Comparison of ENCODE assay signal across 14 cellular contexts in genomic region chr4:8019396-8020365, GRCh38.
A peak's percentile ranks its signal among the peaks of the same experiment; 100 is the strongest.
DNase-seq lines count a peak whose midpoint lies in the region; ATAC-seq and TF ChIP-seq lines count a peak whose summit lies in the region.
"Had no signal": no experiment of that assay in that cellular context is flagged by ENCODE, and none has a peak within 500 bp of the region (broad histone marks: within the 10 kb centered on the region; RNA-seq: fewer than 3 reads in every experiment).

No MANE protein-coding gene starts in this region.

- no peak overlapping the region for H3K4me3 ChIP-seq in mammary epithelial cell (replicated peaks in 1 of 3; ENCODE audit: insufficient read depth in 1 of 3, low read depth in 2 of 3, low read length in 3 of 3)
- no peak overlapping the region for H3K4me3 ChIP-seq in lower lobe of right lung
- no peak overlapping the region for H3K4me3 ChIP-seq in transverse colon
- H3K4me3 ChIP-seq in GM23338: no peak overlapping the region
- H3K4me3 ChIP-seq: ovary had no signal

- H3K9me3 Mint-ChIP-seq in GM23338: no peaks in the 10 kb centered on the region

- H3K27ac Mint-ChIP-seq in GM23338: no peak overlapping the region; the same call in 1 of the 2 replicates

- H3K9me3 ChIP-seq in mammary epithelial cell (replicated peaks; ENCODE audit: insufficient read depth, low read length): no peaks in the 10 kb centered on the region
- no peaks in the 10 kb centered on the region for H3K9me3 ChIP-seq in lower lobe of right lung
- no peaks in the 10 kb centered on the region for H3K9me3 ChIP-seq in transverse colon
- H3K9me3 ChIP-seq: ovary had no signal

- TF ChIP-seq CTCF in mammary epithelial cell (conservative IDR thresholded peaks at IDR 0.05 in 1 of 2, IDR thresholded peaks at IDR 0.05 in 1 of 2; ENCODE audit: extremely low read depth in 1 of 2, insufficient read depth in 1 of 2, low read depth in 1 of 2, low read length in 2 of 2): no peak
- no peak for TF ChIP-seq CTCF in lower lobe of right lung (IDR thresholded peaks at IDR 0.05)
- TF ChIP-seq CTCF in transverse colon (IDR thresholded peaks at IDR 0.05): no peak
- no peak for TF ChIP-seq CTCF in GM23338 (conservative IDR thresholded peaks at IDR 0.05; ENCODE audit: low read depth in 2 of 2)

- TF ChIP-seq EP300 in transverse colon (IDR thresholded peaks at IDR 0.05; ENCODE audit: low read depth): peak; percentile 58

- no peaks in the 10 kb centered on the region for H3K9me2 ChIP-seq in GM23338 (ENCODE audit: insufficient read depth)

- DNase-seq in NCI-H1694 (lab: John Stamatoyannopoulos, UW) (peak; percentile 24), NCI-H1694 treated with DMSO at 0.1 percent for 48 hours (lab: John Stamatoyannopoulos, UW) (no peak), mammary epithelial cell (peak; percentile 25), lower lobe of right lung (peak; percentile 64), transverse colon (peak; percentile 80), GM23338 (ENCODE audit: low spot score) (no peak)
- no peak for DNase-seq in stimulated activated naive CD4-positive, alpha-beta T cell treated with Interleukin-2 at 50 U/mL for 16 hours (lab: John Stamatoyannopoulos, UW)
- DNase-seq: 8988T; activated gamma-delta T cell treated with Interleukin-2 at 50 U/mL for 16 hours; NCI-H1048; ovary; stimulated activated CD4-positive, alpha-beta T cell treated with anti-CD3 and anti-CD28 coated beads, Interleukin-2, amount 100 ng/mL, for 24 hours; stimulated activated naive CD8-positive, alpha-beta T cell treated with anti-CD3 and anti-CD28 coated beads, Interleukin-15, Interleukin-2, amounts not matched to agents 100 U/mL and 50 U/mL, for 24 hours had no signal

- no peak overlapping the region for H3K4me3 Mint-ChIP-seq in GM23338

- H3K4me1 Mint-ChIP-seq in GM23338: peaks cover 13% of the 10 kb centered on the region

- H3K27me3 ChIP-seq in mammary epithelial cell (ENCODE audit: insufficient read depth, low read length) (peaks cover 6% of the 10 kb centered on the region), lower lobe of right lung (ENCODE audit: low read depth) (no peaks in the 10 kb centered on the region), transverse colon (no peaks in the 10 kb centered on the region), GM23338 (ENCODE audit: insufficient read depth) (no peaks in the 10 kb centered on the region)
- H3K27me3 ChIP-seq: ovary had no signal

- H3K36me3 ChIP-seq in mammary epithelial cell (ENCODE audit: insufficient read depth, low read length) (no peaks in the 10 kb centered on the region), lower lobe of right lung (no peaks in the 10 kb centered on the region), transverse colon (no peaks in the 10 kb centered on the region), GM23338 (ENCODE audit: insufficient read depth) (no peaks in the 10 kb centered on the region)
- H3K36me3 ChIP-seq: ovary had no signal

- in situ Hi-C loops in mammary epithelial cell (cut with MboI; ENCODE audit: low sequenced_read_pairs in 2 of 2): no loop called here
- in situ Hi-C loops in transverse colon (cut with MboI; ENCODE audit: low pct_ligation_motif_present in 1 of 4, low pct_unique_long_range_greater_than_20kb in 1 of 4, low sequenced_read_pairs in 3 of 4): no loop called here

- H3F3A ChIP-seq in GM23338 (replicated peaks; ENCODE audit: low read depth): no peaks in the 10 kb centered on the region

- no peak for TF ChIP-seq POLR2A in transverse colon (IDR thresholded peaks at IDR 0.05)

- H3K4me1 ChIP-seq in mammary epithelial cell (ENCODE audit: insufficient read depth, low read length) (no peaks in the 10 kb centered on the region), lower lobe of right lung (no peaks in the 10 kb centered on the region), transverse colon (peaks cover 0 to 8% (median 2%) of the 10 kb centered on the region in 4 donors), GM23338 (ENCODE audit: insufficient read depth) (no peaks in the 10 kb centered on the region)

- CTCF ChIA-PET in mammary epithelial cell (lab: Charles Lee; ENCODE audit: low non-redundant PET): no interaction called here

- H3K36me3 Mint-ChIP-seq in GM23338 (ENCODE audit: low read depth): no peaks in the 10 kb centered on the region

- no peak overlapping the region for H3K9ac ChIP-seq in mammary epithelial cell (ENCODE audit: insufficient read depth, low read length)

- no peaks in the 10 kb centered on the region for H4K20me1 ChIP-seq in mammary epithelial cell (ENCODE audit: insufficient read depth, low read length)
- no peaks in the 10 kb centered on the region for H4K20me1 ChIP-seq in GM23338 (replicated peaks; ENCODE audit: insufficient read depth)

- BruUV-seq in mammary epithelial cell (replicated peaks; lab: Mats Ljungman, UMichigan): no TSS peak

- H3K27ac ChIP-seq in mammary epithelial cell (ENCODE audit: insufficient read depth, low read depth, low read length) (no peak overlapping the region), lower lobe of right lung (no peak overlapping the region), transverse colon (peak overlapping the region in 2 of 4 donors; percentile 14 to 50), GM23338 (ENCODE audit: low read depth) (no peak overlapping the region)
- H3K27ac ChIP-seq: ovary had no signal

- dilution Hi-C loops in mammary epithelial cell (cut with HindIII; ENCODE audit: low sequenced_read_pairs): no loop called here

- H3K4me2 ChIP-seq in mammary epithelial cell (ENCODE audit: insufficient read depth, low read depth, low read length) (no peak overlapping the region), GM23338 (no peak overlapping the region)

- H3K27me3 Mint-ChIP-seq in GM23338 (ENCODE audit: insufficient read depth, low read depth, poor library complexity): peaks cover 11% of the 10 kb centered on the region

- WGBS in mammary epithelial cell (ENCODE audit: low coverage, missing lambda C conversion rate): 83% methylated on average over 23 of the region's 24 CpGs
- 46 to 69% methylated on average over 6 to 24 of the region's 24 CpGs for WGBS in transverse colon (ENCODE audit: low coverage in 1 of 2), 2 donors

- ATAC-seq in lower lobe of right lung (peak; percentile 70 to 82), GM18868 (IDR thresholded peaks at IDR 0.05; ENCODE audit: unreplicated experiment) (no peak), GM23338 (no peak)
- ATAC-seq: stimulated activated naive CD8-positive, alpha-beta T cell treated with anti-CD3 and anti-CD28 coated beads, Interleukin-15, Interleukin-2, amounts not matched to agents 100 U/mL and 50 U/mL, for 24 hours had no signal

- intact Hi-C loops in mammary epithelial cell (cut with micrococcal nuclease): no loop called here
- intact Hi-C loops in lower lobe of right lung (cut with DNase I): no loop called here
- intact Hi-C loops in transverse colon (cut with DNase I; ENCODE audit: low total_unique reads): no loop called here

- no peaks in the 10 kb centered on the region for H3K79me2 ChIP-seq in mammary epithelial cell (ENCODE audit: insufficient read depth, low read length)
- H3K79me2 ChIP-seq in GM23338 (replicated peaks; ENCODE audit: insufficient read depth): no peaks in the 10 kb centered on the region

- no peak overlapping the region for H2AFZ ChIP-seq in mammary epithelial cell (ENCODE audit: low read depth, low read length)
- no peak overlapping the region for H2AFZ ChIP-seq in GM23338

TF ChIP-seq in GM23338, 12 proteins besides CTCF, POLR2A, EP300 and RAD21 (continues in another document):
- no peak for TF ChIP-seq REST (IDR thresholded peaks at IDR 0.05; ENCODE audit: unreplicated experiment)

Comparison
In these comparisons a context has a peak if more than half of its experiments do, and no peak if none do; other contexts are left out.
1. DNase-seq: peak in NCI-H1694 (single experiment), mammary epithelial cell (single experiment), lower lobe of right lung (single experiment) and transverse colon (single experiment); none in NCI-H1694 treated with DMSO at 0.1 percent for 48 hours (single experiment), stimulated activated naive CD4-positive, alpha-beta T cell treated with Interleukin-2 at 50 U/mL for 16 hours (single experiment) and GM23338 (single experiment).
2. ATAC-seq: peak in lower lobe of right lung (2 of 2); none in GM18868 (single experiment) and GM23338 (single experiment).